Comparison of ENCODE assay signal across 10 cellular contexts in genomic region chr2:19690429-19690828, GRCh38.
"Had no signal": no experiment of that assay in that cellular context is flagged by ENCODE, and none has a peak within 500 bp of the region (broad histone marks: within the 10 kb centered on the region; RNA-seq: fewer than 3 reads in every experiment).

No MANE protein-coding gene starts in this region.

- H3K9me3 ChIP-seq: HAP-1 had no signal

- H3K27ac Mint-ChIP-seq: GM23338, HFFc6 had no signal

- ATAC-seq: GM23338, HCT116 had no signal

- H3K36me3 ChIP-seq: HAP-1 had no signal

- H3K27ac ChIP-seq: GM23248 had no signal

- H3K4me1 ChIP-seq: HAP-1 had no signal

- H3K9me3 Mint-ChIP-seq: HFFc6 had no signal

- H3K4me2 ChIP-seq: GM23338 had no signal

- H3K9ac ChIP-seq: GM23248 had no signal

- FAIRE-seq: H1, H54 had no signal

- DNase-seq: GM23248, GOT3, H7, HCEC 1CT, HFFc6 had no signal

- H3K4me3 ChIP-seq: GM23248, GM23338, HAP-1 had no signal

- H3K4me3 Mint-ChIP-seq: GM23338, HFFc6 had no signal

- H3K4me1 Mint-ChIP-seq: GM23338 had no signal

- H2AFZ ChIP-seq: GM23248, GM23338 had no signal
